8 cellular contexts compared by ENCODE assay signal in the genomic region with DNA sequence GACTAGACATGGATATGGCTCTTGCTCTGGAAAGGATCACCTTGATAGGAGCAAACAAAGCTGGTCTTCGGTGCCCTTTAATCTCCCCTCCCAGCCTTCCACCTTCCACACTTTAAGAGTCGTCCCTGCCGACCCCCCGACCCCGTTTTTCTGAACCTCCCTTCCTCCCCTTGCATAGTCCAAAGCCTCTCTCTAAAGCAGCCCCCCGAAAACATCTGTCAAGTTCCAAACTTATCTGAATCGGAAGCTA. TPM values are rescaled to one million over a fixed set of nuclear protein-coding genes. Genes with fewer than 3 reads are reported as not detected.
A peak's percentile ranks its signal among the peaks of the same experiment; 100 is the strongest.
DNase-seq lines count a peak whose midpoint lies in the region; ATAC-seq and TF ChIP-seq lines count a peak whose summit lies in the region.

No MANE protein-coding gene starts in this region.

- H3K23ac ChIP-seq in mesenchymal stem cell (ENCODE audit: low read length in 2 of 2): peak overlapping the region in 1 of 2 experiments; percentile 9

- H2BK120ac ChIP-seq in mesenchymal stem cell (ENCODE audit: low read depth, low read length): peak overlapping the region; percentile 45

- H3K4me2 ChIP-seq in mesenchymal stem cell (ENCODE audit: low read length, poor library complexity, severe bottlenecking): peak overlapping the region; percentile 82

- H3K4ac ChIP-seq in mesenchymal stem cell (ENCODE audit: low read depth in 1 of 2, low read length in 2 of 2): peak overlapping the region in 1 of 2 experiments; percentile 72

- 4% methylated on average over 7 of the region's 7 CpGs for WGBS in mesenchymal stem cell

- H4K8ac ChIP-seq in mesenchymal stem cell (ENCODE audit: low read length): peak overlapping the region; percentile 41

- intact Hi-C loops in A673 (cut with micrococcal nuclease; ENCODE audit: unreplicated experiment) (no loop called here), breast epithelium (cut with DNase I; ENCODE audit: low total_unique reads) (no loop called here)

- DNase-seq in A673 (ENCODE audit: low spot score) (no peak), breast epithelium (ENCODE audit: low spot score in 2 of 2) (no peak), mesenchymal stem cell (no peak), NCI-H2227 treated with DMSO at 0.1 percent for 48 hours (lab: John Stamatoyannopoulos, UW) (no peak), NCI-H2029 treated with DMSO at 0.1 percent for 48 hours (lab: John Stamatoyannopoulos, UW) (no peak), NCI-H748 (lab: John Stamatoyannopoulos, UW; ENCODE audit: unreplicated experiment) (no peak)

- peak; percentile 2 for ATAC-seq in HG03095 (IDR thresholded peaks at IDR 0.05; ENCODE audit: unreplicated experiment)
- ATAC-seq in GM21528 (IDR thresholded peaks at IDR 0.05; ENCODE audit: low FRiP score, unreplicated experiment): no peak

- H3K9ac ChIP-seq in mesenchymal stem cell (ENCODE audit: low read length): peak overlapping the region; percentile 97

- H3K27ac ChIP-seq in A673 (ENCODE audit: low read depth, low read length, poor library complexity, severe bottlenecking): peak overlapping the region; percentile 91
- H3K27ac ChIP-seq in breast epithelium: peak overlapping the region; percentile 93 to 96
- H3K27ac ChIP-seq in mesenchymal stem cell (ENCODE audit: low read length, poor library complexity, severe bottlenecking): peak overlapping the region; percentile 59

- TF ChIP-seq POLR2A in breast epithelium (IDR thresholded peaks at IDR 0.05): no peak

- H3K14ac ChIP-seq in mesenchymal stem cell (ENCODE audit: low read length in 2 of 2): no peak overlapping the region

- H2AK5ac ChIP-seq in mesenchymal stem cell (ENCODE audit: low read length, severe bottlenecking): peak overlapping the region; percentile 3

- H3K79me1 ChIP-seq in mesenchymal stem cell (replicated peaks; ENCODE audit: low read length, poor library complexity, severe bottlenecking): peaks cover 14% of the 10 kb centered on the region

- H3K18ac ChIP-seq in mesenchymal stem cell (ENCODE audit: low read depth in 1 of 2, low read length in 2 of 2): peak overlapping the region in 1 of 2 experiments; percentile 40

- H2AFZ ChIP-seq in mesenchymal stem cell (ENCODE audit: low read depth, low read length): no peak overlapping the region

- no peak overlapping the region for H4K91ac ChIP-seq in mesenchymal stem cell (ENCODE audit: low read length)

- CTCF ChIA-PET in A673 (lab: Charles Lee): interaction anchor here (0.6 kb wide), 1 partner anchor 249 kb away, joined by 4 read pairs; no protein-coding TSS in a partner anchor

- BruUV-seq in A673 (replicated peaks; lab: Mats Ljungman, UMichigan): TSS peak; percentile 99

- no peaks in the 10 kb centered on the region for H3K27me3 ChIP-seq in A673 (replicated peaks; ENCODE audit: insufficient read depth, low read depth, low read length, poor library complexity)
- H3K27me3 ChIP-seq in breast epithelium: no peaks in the 10 kb centered on the region
- peaks cover 0 to 2% of the 10 kb centered on the region in 2 experiments for H3K27me3 ChIP-seq in mesenchymal stem cell (ENCODE audit: control insufficient read depth in 1 of 2, insufficient read depth in 1 of 2, low read length in 2 of 2)

- H3K4me1 ChIP-seq in A673 (ENCODE audit: insufficient read depth, low read length, poor library complexity, severe bottlenecking): peaks cover 5% of the 10 kb centered on the region
- peaks cover 3 to 12% of the 10 kb centered on the region in 2 donors for H3K4me1 ChIP-seq in breast epithelium
- peaks cover 22% of the 10 kb centered on the region for H3K4me1 ChIP-seq in mesenchymal stem cell (ENCODE audit: control insufficient read depth, insufficient read depth, low read depth, low read length)

- TF ChIP-seq CTCF in A673 (conservative IDR thresholded peaks at IDR 0.05; ENCODE audit: low read depth, low read length): no peak
- no peak for TF ChIP-seq CTCF in breast epithelium (IDR thresholded peaks at IDR 0.05)

- no peak overlapping the region for H2BK15ac ChIP-seq in mesenchymal stem cell (ENCODE audit: low read depth, poor library complexity, severe bottlenecking)

- H3K4me3 ChIP-seq in A673 (ENCODE audit: low read depth, low read length, poor library complexity, severe bottlenecking) (peak overlapping the region; percentile 81), breast epithelium (peak overlapping the region; percentile 86 to 100 (median 98)), mesenchymal stem cell (ENCODE audit: insufficient read depth in 1 of 2, low read depth in 1 of 2, low read length in 2 of 2) (peak overlapping the region; percentile 35 to 96)

- POLR2A ChIA-PET in A673 (lab: Charles Lee; ENCODE audit: low non-redundant PET): no interaction called here

- H2BK5ac ChIP-seq in mesenchymal stem cell (ENCODE audit: low read depth, low read length, poor library complexity, severe bottlenecking): no peak overlapping the region

- H3K36me3 ChIP-seq in A673 (ENCODE audit: insufficient read depth, low read length, poor library complexity, severe bottlenecking) (peaks cover 27% of the 10 kb centered on the region), breast epithelium (no peaks in the 10 kb centered on the region), mesenchymal stem cell (ENCODE audit: control insufficient read depth in 1 of 2, insufficient read depth in 2 of 2, low read depth in 1 of 2, low read length in 2 of 2) (peaks cover 24 to 27% of the 10 kb centered on the region in 2 experiments)

- no peak overlapping the region for H2BK12ac ChIP-seq in mesenchymal stem cell (ENCODE audit: low read length in 2 of 2)

- H3K9me3 ChIP-seq in A673 (ENCODE audit: low read depth, low read length, poor library complexity, severe bottlenecking): no peaks in the 10 kb centered on the region
- no peaks in the 10 kb centered on the region for H3K9me3 ChIP-seq in breast epithelium
- no peaks in the 10 kb centered on the region for H3K9me3 ChIP-seq in mesenchymal stem cell (ENCODE audit: control insufficient read depth, low read length)

RNA-seq across cellular contexts. Expression of gene NUP214, which starts 0.4 kb away (rescaled TPM):
- total RNA-seq in A673 (2021): 59.7 and 64.2 TPM in 2 replicates
- 10 to 100 TPM; 37.4 to 47.5 (median 40.0) TPM for total RNA-seq in breast epithelium
- polyA plus RNA-seq in mesenchymal stem cell (2013, experiment 1 of 2): 18.3 TPM
- 12.3 TPM for polyA plus RNA-seq in mesenchymal stem cell (2013, experiment 2 of 2)

RNA-seq across cellular contexts. Expression of gene AIF1L, which starts 28.6 kb away (rescaled TPM):
- total RNA-seq in A673 (2021): 5.6 and 6.5 TPM in 2 replicates
- total RNA-seq in breast epithelium: 10 to 100 TPM; 12.5 to 33.8 (median 22.5) TPM
- 0.06 TPM for polyA plus RNA-seq in mesenchymal stem cell (2013, experiment 1 of 2)
- polyA plus RNA-seq in mesenchymal stem cell (2013, experiment 2 of 2): 0.04 TPM
